In genomic region chr16:85536411-85537330, GRCh38 we compare ENCODE assay signal across 1 cellular context.
A peak's percentile ranks its signal among the peaks of the same experiment; 100 is the strongest.
TF ChIP-seq lines count a peak whose summit lies in the region.

No MANE protein-coding gene starts in this region.

TF ChIP-seq in K562, 482 proteins besides CTCF, POLR2A, EP300 and RAD21 (continued from another document and continues in another):
- TF ChIP-seq, protein P1, sequence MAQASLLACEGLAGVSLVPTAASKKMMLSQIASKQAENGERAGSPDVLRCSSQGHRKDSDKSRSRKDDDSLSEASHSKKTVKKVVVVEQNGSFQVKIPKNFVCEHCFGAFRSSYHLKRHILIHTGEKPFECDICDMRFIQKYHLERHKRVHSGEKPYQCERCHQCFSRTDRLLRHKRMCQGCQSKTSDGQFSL (CRISPR knock-in tag; IDR thresholded peaks at IDR 0.05) = no peak
- TF ChIP-seq, protein P1 (tag; IDR thresholded peaks at IDR 0.05) = peak in 1 of 2 experiments; percentile 11; a peak in 1 of 4 replicates
- TF ChIP-seq MTA3 (IDR thresholded peaks at IDR 0.05; ENCODE audit: borderline replicate concordance) (no peak), NFATC3 (IDR thresholded peaks at IDR 0.05) (no peak), MYC (IDR thresholded peaks at IDR 0.05; ENCODE audit: low read depth, low read length) (0 out of 2 replicates have a peak, but pooled peaks have one; percentile 2), MYC (CRISPR knock-in tag; IDR thresholded peaks at IDR 0.05; ENCODE audit: borderline replicate concordance, low read depth) (0 out of 2 replicates have a peak, but pooled peaks have one; percentile 42), ZNF316 (IDR thresholded peaks at IDR 0.05) (no peak), GATAD2A (IDR thresholded peaks at IDR 0.05) (no peak), SP1 (CRISPR knock-in tag; IDR thresholded peaks at IDR 0.05) (no peak; the same call in 1 of the 2 replicates), YY1 (IDR thresholded peaks at IDR 0.05; ENCODE audit: borderline replicate concordance in 1 of 3, control insufficient read depth in 1 of 3, extremely low read depth in 1 of 3, insufficient read depth in 3 of 3, insufficient read length in 1 of 3, insufficient replicate concordance in 2 of 3, low read depth in 1 of 3, low read length in 2 of 3) (no peak), U2AF2 (optimal IDR thresholded peaks at IDR 0.05; ENCODE audit: low read depth, low read length) (no peak), HDAC3 (IDR thresholded peaks at IDR 0.05; ENCODE audit: borderline replicate concordance, partially characterized antibody) (no peak), CREBBP (IDR thresholded peaks at IDR 0.05; ENCODE audit: low read depth, low read length) (no peak), PML (IDR thresholded peaks at IDR 0.05; ENCODE audit: low read length) (no peak), ZNF507 (tag; conservative IDR thresholded peaks at IDR 0.05) (no peak), GTF2B (IDR thresholded peaks at IDR 0.05; ENCODE audit: extremely low read depth, insufficient read length) (no peak), ZNF696 (CRISPR knock-in tag; conservative IDR thresholded peaks at IDR 0.05) (no peak), NEUROD1 (IDR thresholded peaks at IDR 0.05; ENCODE audit: borderline replicate concordance, low read depth, low read length, partially characterized antibody) (no peak), SIX5 (IDR thresholded peaks at IDR 0.05; ENCODE audit: borderline replicate concordance in 1 of 2, insufficient read depth in 1 of 2, low read depth in 1 of 2, low read length in 2 of 2) (no peak), NFIX (CRISPR knock-in tag; IDR thresholded peaks at IDR 0.05; ENCODE audit: low read depth) (no peak), PHB (CRISPR knock-in tag; IDR thresholded peaks at IDR 0.05) (peak; percentile 53; the same call in 1 of the 2 replicates), MAFK (IDR thresholded peaks at IDR 0.05; ENCODE audit: low read length) (no peak), FOXA3 (CRISPR knock-in tag; conservative IDR thresholded peaks at IDR 0.05 in 1 of 2, IDR thresholded peaks at IDR 0.05 in 1 of 2) (no peak), FOSL1 (tag; conservative IDR thresholded peaks at IDR 0.05) (no peak), E4F1 (CRISPR knock-in tag; IDR thresholded peaks at IDR 0.05; ENCODE audit: borderline replicate concordance) (0 out of 2 replicates have a peak, but pooled peaks have one; percentile 8), SMAD4 (CRISPR knock-in tag; conservative IDR thresholded peaks at IDR 0.05) (no peak; the same call in 1 of the 2 replicates), SPI1 (IDR thresholded peaks at IDR 0.05; ENCODE audit: borderline replicate concordance, low read depth, low read length) (no peak), ZFP36 (IDR thresholded peaks at IDR 0.05; ENCODE audit: low read depth, low read length, partially characterized antibody) (no peak), ZNF444 (CRISPR knock-in tag; IDR thresholded peaks at IDR 0.05) (no peak), HSF4 (CRISPR knock-in tag; IDR thresholded peaks at IDR 0.05; ENCODE audit: borderline replicate concordance) (peak; percentile 2; the same call in 1 of the 2 replicates), CBX1 (IDR thresholded peaks at IDR 0.05; ENCODE audit: low read depth) (no peak), SNIP1 (IDR thresholded peaks at IDR 0.05; ENCODE audit: low read depth) (no peak)
- TF ChIP-seq, protein P2, sequence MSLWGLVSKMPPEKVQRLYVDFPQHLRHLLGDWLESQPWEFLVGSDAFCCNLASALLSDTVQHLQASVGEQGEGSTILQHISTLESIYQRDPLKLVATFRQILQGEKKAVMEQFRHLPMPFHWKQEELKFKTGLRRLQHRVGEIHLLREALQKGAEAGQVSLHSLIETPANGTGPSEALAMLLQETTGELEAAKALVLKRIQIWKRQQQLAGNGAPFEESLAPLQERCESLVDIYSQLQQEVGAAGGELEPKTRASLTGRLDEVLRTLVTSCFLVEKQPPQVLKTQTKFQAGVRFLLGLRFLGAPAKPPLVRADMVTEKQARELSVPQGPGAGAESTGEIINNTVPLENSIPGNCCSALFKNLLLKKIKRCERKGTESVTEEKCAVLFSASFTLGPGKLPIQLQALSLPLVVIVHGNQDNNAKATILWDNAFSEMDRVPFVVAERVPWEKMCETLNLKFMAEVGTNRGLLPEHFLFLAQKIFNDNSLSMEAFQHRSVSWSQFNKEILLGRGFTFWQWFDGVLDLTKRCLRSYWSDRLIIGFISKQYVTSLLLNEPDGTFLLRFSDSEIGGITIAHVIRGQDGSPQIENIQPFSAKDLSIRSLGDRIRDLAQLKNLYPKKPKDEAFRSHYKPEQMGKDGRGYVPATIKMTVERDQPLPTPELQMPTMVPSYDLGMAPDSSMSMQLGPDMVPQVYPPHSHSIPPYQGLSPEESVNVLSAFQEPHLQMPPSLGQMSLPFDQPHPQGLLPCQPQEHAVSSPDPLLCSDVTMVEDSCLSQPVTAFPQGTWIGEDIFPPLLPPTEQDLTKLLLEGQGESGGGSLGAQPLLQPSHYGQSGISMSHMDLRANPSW (CRISPR knock-in tag; IDR thresholded peaks at IDR 0.05) = no peak
- TF ChIP-seq, protein P3, sequence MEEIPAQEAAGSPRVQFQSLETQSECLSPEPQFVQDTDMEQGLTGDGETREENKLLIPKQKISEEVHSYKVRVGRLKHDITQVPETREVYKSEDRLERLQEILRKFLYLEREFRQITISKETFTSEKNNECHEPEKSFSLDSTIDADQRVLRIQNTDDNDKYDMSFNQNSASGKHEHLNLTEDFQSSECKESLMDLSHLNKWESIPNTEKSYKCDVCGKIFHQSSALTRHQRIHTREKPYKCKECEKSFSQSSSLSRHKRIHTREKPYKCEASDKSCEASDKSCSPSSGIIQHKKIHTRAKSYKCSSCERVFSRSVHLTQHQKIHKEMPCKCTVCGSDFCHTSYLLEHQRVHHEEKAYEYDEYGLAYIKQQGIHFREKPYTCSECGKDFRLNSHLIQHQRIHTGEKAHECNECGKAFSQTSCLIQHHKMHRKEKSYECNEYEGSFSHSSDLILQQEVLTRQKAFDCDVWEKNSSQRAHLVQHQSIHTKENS (CRISPR knock-in tag; IDR thresholded peaks at IDR 0.05) = no peak
- TF ChIP-seq, protein P4, sequence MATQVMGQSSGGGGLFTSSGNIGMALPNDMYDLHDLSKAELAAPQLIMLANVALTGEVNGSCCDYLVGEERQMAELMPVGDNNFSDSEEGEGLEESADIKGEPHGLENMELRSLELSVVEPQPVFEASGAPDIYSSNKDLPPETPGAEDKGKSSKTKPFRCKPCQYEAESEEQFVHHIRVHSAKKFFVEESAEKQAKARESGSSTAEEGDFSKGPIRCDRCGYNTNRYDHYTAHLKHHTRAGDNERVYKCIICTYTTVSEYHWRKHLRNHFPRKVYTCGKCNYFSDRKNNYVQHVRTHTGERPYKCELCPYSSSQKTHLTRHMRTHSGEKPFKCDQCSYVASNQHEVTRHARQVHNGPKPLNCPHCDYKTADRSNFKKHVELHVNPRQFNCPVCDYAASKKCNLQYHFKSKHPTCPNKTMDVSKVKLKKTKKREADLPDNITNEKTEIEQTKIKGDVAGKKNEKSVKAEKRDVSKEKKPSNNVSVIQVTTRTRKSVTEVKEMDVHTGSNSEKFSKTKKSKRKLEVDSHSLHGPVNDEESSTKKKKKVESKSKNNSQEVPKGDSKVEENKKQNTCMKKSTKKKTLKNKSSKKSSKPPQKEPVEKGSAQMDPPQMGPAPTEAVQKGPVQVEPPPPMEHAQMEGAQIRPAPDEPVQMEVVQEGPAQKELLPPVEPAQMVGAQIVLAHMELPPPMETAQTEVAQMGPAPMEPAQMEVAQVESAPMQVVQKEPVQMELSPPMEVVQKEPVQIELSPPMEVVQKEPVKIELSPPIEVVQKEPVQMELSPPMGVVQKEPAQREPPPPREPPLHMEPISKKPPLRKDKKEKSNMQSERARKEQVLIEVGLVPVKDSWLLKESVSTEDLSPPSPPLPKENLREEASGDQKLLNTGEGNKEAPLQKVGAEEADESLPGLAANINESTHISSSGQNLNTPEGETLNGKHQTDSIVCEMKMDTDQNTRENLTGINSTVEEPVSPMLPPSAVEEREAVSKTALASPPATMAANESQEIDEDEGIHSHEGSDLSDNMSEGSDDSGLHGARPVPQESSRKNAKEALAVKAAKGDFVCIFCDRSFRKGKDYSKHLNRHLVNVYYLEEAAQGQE (CRISPR knock-in tag; IDR thresholded peaks at IDR 0.05; ENCODE audit: low read depth) = peak; percentile 68
- TF ChIP-seq, protein P5, sequence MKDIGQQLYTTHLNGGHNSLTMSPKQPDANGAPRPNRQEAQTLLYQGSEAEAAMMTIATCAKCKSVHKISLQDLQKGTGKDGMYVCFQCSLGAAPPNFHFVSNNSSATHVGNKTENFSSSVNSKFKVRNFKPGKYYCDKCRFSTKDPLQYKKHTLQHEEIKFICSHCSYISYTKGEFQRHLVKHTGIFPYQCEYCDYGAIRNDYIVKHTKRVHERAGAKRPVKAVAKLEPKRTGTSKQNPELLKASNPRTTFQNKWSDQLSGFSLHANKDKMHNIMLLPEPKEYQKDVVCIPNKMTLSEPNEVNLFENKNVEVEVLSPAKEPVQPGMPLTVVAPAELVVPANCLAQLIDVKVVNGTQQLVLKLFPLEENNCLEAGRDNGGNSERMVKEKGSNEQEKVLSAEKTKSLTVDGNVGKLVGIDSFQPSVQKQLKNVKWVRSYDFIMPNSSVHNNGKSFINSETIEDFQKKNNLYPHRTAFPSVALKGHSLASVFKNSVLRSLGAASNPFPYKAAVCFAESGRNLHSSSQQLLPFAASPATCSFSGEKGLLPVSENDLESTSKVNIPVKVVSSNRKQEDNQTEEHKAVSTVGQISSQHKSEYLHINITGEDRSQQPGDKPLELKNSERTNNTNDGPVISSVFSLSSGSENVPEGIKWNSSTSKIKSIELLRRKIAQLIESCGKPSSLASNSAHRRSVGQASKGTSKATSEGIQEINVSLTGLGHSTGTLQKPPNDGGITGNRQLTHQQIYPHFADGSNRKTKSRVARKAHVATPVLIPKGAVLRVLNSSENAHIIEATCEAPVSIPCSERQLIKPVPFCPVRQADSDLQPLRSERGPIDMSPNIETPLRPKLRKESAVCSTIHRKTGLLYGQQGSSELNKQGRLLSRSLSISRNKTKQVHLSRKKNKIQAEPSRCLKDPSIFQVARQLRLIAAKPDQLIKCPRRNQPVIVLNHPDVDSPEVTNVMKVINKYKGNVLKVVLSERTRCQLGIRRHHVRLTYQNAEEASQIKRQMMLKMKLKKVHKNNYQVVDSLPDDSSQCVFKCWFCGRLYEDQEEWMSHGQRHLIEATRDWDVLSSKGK (CRISPR knock-in tag; IDR thresholded peaks at IDR 0.05) = no peak
- TF ChIP-seq, protein P6, sequence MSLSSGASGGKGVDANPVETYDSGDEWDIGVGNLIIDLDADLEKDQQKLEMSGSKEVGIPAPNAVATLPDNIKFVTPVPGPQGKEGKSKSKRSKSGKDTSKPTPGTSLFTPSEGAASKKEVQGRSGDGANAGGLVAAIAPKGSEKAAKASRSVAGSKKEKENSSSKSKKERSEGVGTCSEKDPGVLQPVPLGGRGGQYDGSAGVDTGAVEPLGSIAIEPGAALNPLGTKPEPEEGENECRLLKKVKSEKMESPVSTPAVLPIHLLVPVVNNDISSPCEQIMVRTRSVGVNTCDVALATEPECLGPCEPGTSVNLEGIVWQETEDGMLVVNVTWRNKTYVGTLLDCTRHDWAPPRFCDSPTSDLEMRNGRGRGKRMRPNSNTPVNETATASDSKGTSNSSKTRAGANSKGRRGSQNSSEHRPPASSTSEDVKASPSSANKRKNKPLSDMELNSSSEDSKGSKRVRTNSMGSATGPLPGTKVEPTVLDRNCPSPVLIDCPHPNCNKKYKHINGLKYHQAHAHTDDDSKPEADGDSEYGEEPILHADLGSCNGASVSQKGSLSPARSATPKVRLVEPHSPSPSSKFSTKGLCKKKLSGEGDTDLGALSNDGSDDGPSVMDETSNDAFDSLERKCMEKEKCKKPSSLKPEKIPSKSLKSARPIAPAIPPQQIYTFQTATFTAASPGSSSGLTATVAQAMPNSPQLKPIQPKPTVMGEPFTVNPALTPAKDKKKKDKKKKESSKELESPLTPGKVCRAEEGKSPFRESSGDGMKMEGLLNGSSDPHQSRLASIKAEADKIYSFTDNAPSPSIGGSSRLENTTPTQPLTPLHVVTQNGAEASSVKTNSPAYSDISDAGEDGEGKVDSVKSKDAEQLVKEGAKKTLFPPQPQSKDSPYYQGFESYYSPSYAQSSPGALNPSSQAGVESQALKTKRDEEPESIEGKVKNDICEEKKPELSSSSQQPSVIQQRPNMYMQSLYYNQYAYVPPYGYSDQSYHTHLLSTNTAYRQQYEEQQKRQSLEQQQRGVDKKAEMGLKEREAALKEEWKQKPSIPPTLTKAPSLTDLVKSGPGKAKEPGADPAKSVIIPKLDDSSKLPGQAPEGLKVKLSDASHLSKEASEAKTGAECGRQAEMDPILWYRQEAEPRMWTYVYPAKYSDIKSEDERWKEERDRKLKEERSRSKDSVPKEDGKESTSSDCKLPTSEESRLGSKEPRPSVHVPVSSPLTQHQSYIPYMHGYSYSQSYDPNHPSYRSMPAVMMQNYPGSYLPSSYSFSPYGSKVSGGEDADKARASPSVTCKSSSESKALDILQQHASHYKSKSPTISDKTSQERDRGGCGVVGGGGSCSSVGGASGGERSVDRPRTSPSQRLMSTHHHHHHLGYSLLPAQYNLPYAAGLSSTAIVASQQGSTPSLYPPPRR (CRISPR knock-in tag; IDR thresholded peaks at IDR 0.05; ENCODE audit: borderline replicate concordance) = peak; percentile 84; the same call in 1 of the 2 replicates
